34 cellular contexts compared by ENCODE assay signal in genomic region chr7:154195266-154195665, GRCh38.
"Had no signal": no experiment of that assay in that cellular context is flagged by ENCODE, and none has a peak within 500 bp of the region (broad histone marks: within the 10 kb centered on the region; RNA-seq: fewer than 3 reads in every experiment).

No MANE protein-coding gene starts in this region.

- DNase-seq: Karpas-422, Kasumi-1, MG63, MM.1S, MV-4-11, NCI-H1048, NCI-H1092, NCI-H1092 treated with DMSO at 0.1 percent for 48 hours, NCI-H1105, NCI-H1105 treated with DMSO at 0.1 percent for 48 hours, NCI-H1417, NCI-H1417 treated with DMSO at 0.1 percent for 48 hours, NCI-H1436, NCI-H1436 treated with DMSO at 0.1 percent for 48 hours, NCI-H146, NCI-H1694, NCI-H1694 treated with DMSO at 0.1 percent for 48 hours, NCI-H187, NCI-H187 treated with DMSO at 0.1 percent for 48 hours, NCI-H1930, NCI-H2029, NCI-H2029 treated with DMSO at 0.1 percent for 48 hours, NCI-H2081, NCI-H2081 treated with DMSO at 0.1 percent for 48 hours, NCI-H2107, NCI-H2171, NCI-H2171 treated with DMSO at 0.1 percent for 48 hours, NCI-H2227 treated with DMSO at 0.1 percent for 48 hours, NCI-H226, NCI-H345, NCI-H446, NCI-H446 treated with DMSO at 0.1 percent for 48 hours, NCI-H510A, NCI-H510A treated with DMSO at 0.1 percent for 48 hours had no signal

- H3K36me3 ChIP-seq: MG63 had no signal

- H3K27me3 ChIP-seq: MG63 had no signal

- H3K4me3 ChIP-seq: MG63 had no signal

- H3K9me3 ChIP-seq: MG63 had no signal
